Comparison of ENCODE assay signal across 16 cellular contexts in genomic region chr4:83223781-83224180, GRCh38.
"Had no signal": no experiment of that assay in that cellular context is flagged by ENCODE, and none has a peak within 500 bp of the region (broad histone marks: within the 10 kb centered on the region; RNA-seq: fewer than 3 reads in every experiment).

No MANE protein-coding gene starts in this region.

- H3K27ac Mint-ChIP-seq: activated CD4-positive, alpha-beta memory T cell treated with anti-CD3 and anti-CD28 coated beads for 36 hours; activated T-helper 1 cell treated with anti-CD3 and anti-CD28 coated beads, Interleukin-12 subunit alpha, Interleukin-12 subunit beta, Interleukin-2, Interleukin-4 antibody, amounts not matched to agents 30 ng/mL and 10 ng/mL and 1 ng/mL, durations not matched to agents 14 hours and 24 hours and 36 hours; dendritic cell treated with granulocyte-macrophage colony-stimulating factor and Interleukin-4, amounts not matched to agents 40 ng/mL and 50 ng/mL, for 4 days; effector memory CD8-positive, alpha-beta T cell; mesothelial cell of epicardium; neural progenitor cell; stimulated activated effector memory CD8-positive, alpha-beta T cell treated with anti-CD3 and anti-CD28 coated beads, Interleukin-12 subunit alpha, Interleukin-12 subunit beta, amount 100 ng/mL, for 72 hours had no signal

- H3K4me3 ChIP-seq: gastroesophageal sphincter, lung, neural progenitor cell, SJSA1, tibial artery had no signal

- H3K9me3 Mint-ChIP-seq: activated CD4-positive, alpha-beta memory T cell treated with anti-CD3 and anti-CD28 coated beads for 36 hours; dendritic cell treated with granulocyte-macrophage colony-stimulating factor and Interleukin-4, amounts not matched to agents 40 ng/mL and 50 ng/mL, for 4 days; effector memory CD8-positive, alpha-beta T cell; mesothelial cell of epicardium; neural progenitor cell; stimulated activated effector memory CD8-positive, alpha-beta T cell treated with anti-CD3 and anti-CD28 coated beads, Interleukin-12 subunit alpha, Interleukin-12 subunit beta, amount 100 ng/mL, for 72 hours had no signal

- H3K4me3 Mint-ChIP-seq: activated CD4-positive, alpha-beta memory T cell treated with anti-CD3 and anti-CD28 coated beads for 36 hours; activated T-helper 1 cell treated with anti-CD3 and anti-CD28 coated beads, Interleukin-12 subunit alpha, Interleukin-12 subunit beta, Interleukin-2, Interleukin-4 antibody, amounts not matched to agents 30 ng/mL and 10 ng/mL and 1 ng/mL, durations not matched to agents 14 hours and 24 hours and 36 hours; dendritic cell treated with granulocyte-macrophage colony-stimulating factor and Interleukin-4, amounts not matched to agents 40 ng/mL and 50 ng/mL, for 4 days; effector memory CD8-positive, alpha-beta T cell; mesothelial cell of epicardium; neural progenitor cell; stimulated activated effector memory CD8-positive, alpha-beta T cell treated with anti-CD3 and anti-CD28 coated beads, Interleukin-12 subunit alpha, Interleukin-12 subunit beta, amount 100 ng/mL, for 72 hours had no signal

- H3K27me3 Mint-ChIP-seq: dendritic cell treated with granulocyte-macrophage colony-stimulating factor and Interleukin-4, amounts not matched to agents 40 ng/mL and 50 ng/mL, for 4 days; effector memory CD8-positive, alpha-beta T cell had no signal

- H3K36me3 Mint-ChIP-seq: mesothelial cell of epicardium; stimulated activated effector memory CD8-positive, alpha-beta T cell treated with anti-CD3 and anti-CD28 coated beads, Interleukin-12 subunit alpha, Interleukin-12 subunit beta, amount 100 ng/mL, for 72 hours had no signal

- ATAC-seq: effector memory CD8-positive, alpha-beta T cell; gastroesophageal sphincter; stimulated activated effector memory CD8-positive, alpha-beta T cell treated with anti-CD3 and anti-CD28 coated beads, Interleukin-12 subunit alpha, Interleukin-12 subunit beta, amount 100 ng/mL, for 72 hours had no signal

- H3K4me1 Mint-ChIP-seq: neural progenitor cell had no signal

- DNase-seq: activated CD4-positive, alpha-beta memory T cell treated with anti-CD3 and anti-CD28 coated beads for 36 hours; activated CD4-positive, alpha-beta T cell treated with anti-CD3 and anti-CD28 coated beads for 1 hour; activated CD8-positive, alpha-beta memory T cell treated with anti-CD3 and anti-CD28 coated beads, Interleukin-2, amount 50 U/mL, for 48 hours; amygdala; effector memory CD8-positive, alpha-beta T cell; stimulated activated CD4-positive, alpha-beta T cell treated with anti-CD3 and anti-CD28 coated beads, Interleukin-12 subunit alpha, Interleukin-12 subunit beta, amount 100 ng/mL, for 4 hours; SW 1271; tibial artery had no signal
